Comparison of ENCODE assay signal across 15 cellular contexts in genomic region chr2:675051-675450, GRCh38. TPM values are rescaled to one million over a fixed set of nuclear protein-coding genes. Genes with fewer than 3 reads are reported as not detected.
DNase-seq lines count a peak whose midpoint lies in the region; ATAC-seq, FAIRE-seq and TF ChIP-seq lines count a peak whose summit lies in the region.
"Had no signal": no experiment of that assay in that cellular context is flagged by ENCODE, and none has a peak within 500 bp of the region (broad histone marks: within the 10 kb centered on the region; RNA-seq: fewer than 3 reads in every experiment).

No MANE protein-coding gene starts in this region.

- peak overlapping the region; percentile 23 to 100 (median 78); a peak in 20 of 22 replicates for H3K9ac ChIP-seq in BLaER1 treated with 17β-estradiol and CSF1 and Interleukin-3, amounts not matched to agents 10 nM and 100 nM

- peaks cover 0 to 9% (median 0%) of the 10 kb centered on the region in 11 experiments; a peak in 3 of 22 replicates for H3K9me3 ChIP-seq in BLaER1 treated with 17β-estradiol and CSF1 and Interleukin-3, amounts not matched to agents 10 nM and 100 nM (replicated peaks in 1 of 11)
- no peaks in the 10 kb centered on the region for H3K9me3 ChIP-seq in lung (ENCODE audit: control insufficient read depth in 2 of 2, insufficient read depth in 1 of 2, low read length in 1 of 2)
- H3K9me3 ChIP-seq: heart right ventricle, lower lobe of right lung had no signal

- no peak for DNase-seq in GM12892 (ENCODE audit: insufficient read length)
- DNase-seq in activated B cell treated with CpG ODN at 0.5 μM for 24 hours: no peak
- peak; percentile 22 for DNase-seq in lung (ENCODE audit: low spot score)
- no peak for DNase-seq in erythroblast (lab: John Stamatoyannopoulos, UW)
- no peak for DNase-seq in OCI-M2 (lab: John Stamatoyannopoulos, UW; ENCODE audit: unreplicated experiment)
- DNase-seq in NCI-H1930 (lab: John Stamatoyannopoulos, UW): no peak
- DNase-seq in Right ventricle myocardium inferior (ENCODE audit: missing footprints): no peak
- DNase-seq: activated CD4-positive, alpha-beta T cell treated with anti-CD3 and anti-CD28 coated beads, Interleukin-2, amount 50 U/mL, for 1 hour; aorta; effector CD4-positive, alpha-beta T cell; heart right ventricle; lower lobe of right lung; NCI-H1436 treated with DMSO at 0.1 percent for 48 hours; stimulated activated CD4-positive, alpha-beta T cell treated with anti-CD3 and anti-CD28 coated beads, Interleukin-4, amount 100 ng/mL, for 4 hours had no signal

- H3K4me1 ChIP-seq in BLaER1 treated with 17β-estradiol and CSF1 and Interleukin-3, amounts not matched to agents 10 nM and 100 nM: peaks cover 66 to 72% (median 70%) of the 10 kb centered on the region in 10 experiments
- H3K4me1 ChIP-seq in lung (ENCODE audit: control insufficient read depth in 2 of 2, insufficient read depth in 2 of 2, low read length in 2 of 2): peaks cover 0 to 4% of the 10 kb centered on the region in 2 donors

- TF ChIP-seq CTCF in activated B cell treated with CpG ODN at 0.5 μM for 24 hours (IDR thresholded peaks at IDR 0.05): no peak
- TF ChIP-seq CTCF in lung (IDR thresholded peaks at IDR 0.05; ENCODE audit: control extremely low read depth, extremely low read depth): no peak

- peaks cover 13 to 22% (median 17%) of the 10 kb centered on the region in 11 experiments; a peak in 17 of 22 replicates for H3K36me3 ChIP-seq in BLaER1 treated with 17β-estradiol and CSF1 and Interleukin-3, amounts not matched to agents 10 nM and 100 nM
- peaks cover 3 to 25% of the 10 kb centered on the region in 2 donors for H3K36me3 ChIP-seq in lung (ENCODE audit: control insufficient read depth in 2 of 2, insufficient read depth in 2 of 2, low read length in 2 of 2)

- peaks cover 56% of the 10 kb centered on the region for H3K36me3 Mint-ChIP-seq in activated B cell treated with CpG ODN at 0.5 μM for 24 hours (ENCODE audit: low read depth)

- H3K4me1 Mint-ChIP-seq in activated B cell treated with CpG ODN at 0.5 μM for 24 hours: peaks cover 66% of the 10 kb centered on the region

- peak overlapping the region; percentile 92 to 100 (median 94) for H3K4me2 ChIP-seq in BLaER1 treated with 17β-estradiol and CSF1 and Interleukin-3, amounts not matched to agents 10 nM and 100 nM

- peak; percentile 21 for FAIRE-seq in GM12892 (lab: Jason Lieb, UNC)

- H3K27me3 Mint-ChIP-seq in activated B cell treated with CpG ODN at 0.5 μM for 24 hours: no peaks in the 10 kb centered on the region

- POLR2A ChIA-PET in activated B cell treated with CpG ODN at 0.5 μM for 24 hours (lab: Charles Lee): no interaction called here

- H3K4me3 Mint-ChIP-seq in activated B cell treated with CpG ODN at 0.5 μM for 24 hours: peak overlapping the region; percentile 90

- H3K27ac ChIP-seq in BLaER1 treated with 17β-estradiol and CSF1 and Interleukin-3, amounts not matched to agents 10 nM and 100 nM: peak overlapping the region in 10 of 11 experiments; percentile 51 to 99 (median 91); a peak in 21 of 22 replicates
- no peak overlapping the region for H3K27ac ChIP-seq in lung (ENCODE audit: low read depth in 1 of 2, low read length in 1 of 2)
- H3K27ac ChIP-seq: heart right ventricle, lower lobe of right lung had no signal

- H3K4me3 ChIP-seq in BLaER1 treated with 17β-estradiol and CSF1 and Interleukin-3, amounts not matched to agents 10 nM and 100 nM: peak overlapping the region in 9 of 10 experiments; percentile 60 to 74 (median 65); a peak in 15 of 20 replicates
- H3K4me3 ChIP-seq in lung: no peak overlapping the region
- H3K4me3 ChIP-seq: lower lobe of right lung had no signal

- intact Hi-C loops in activated B cell treated with CpG ODN at 0.5 μM for 24 hours (cut with micrococcal nuclease) (loop anchor here (5.0 kb wide), 1 partner anchor 1937 kb away; no protein-coding TSS in a partner anchor), Right ventricle myocardium inferior (cut with DNase I) (loop anchor here (10.0 kb wide), 1 partner anchor 1380 kb away; no protein-coding TSS in a partner anchor)

- TF ChIP-seq POLR2A in GM12892 (IDR thresholded peaks at IDR 0.05; ENCODE audit: low read depth, low read length) (no peak), erythroblast (IDR thresholded peaks at IDR 0.05; ENCODE audit: low read length) (no peak)

- H4K20me1 ChIP-seq in BLaER1 treated with 17β-estradiol and CSF1 and Interleukin-3, amounts not matched to agents 10 nM and 100 nM: peaks cover 0 to 42% (median 13%) of the 10 kb centered on the region in 11 experiments; a peak in 13 of 22 replicates

- 91 to 93% methylated on average over 4 of the region's 4 CpGs for WGBS in lung, 2 donors

- H3K27ac Mint-ChIP-seq in activated B cell treated with CpG ODN at 0.5 μM for 24 hours: peak overlapping the region; percentile 8

- H3K9me3 Mint-ChIP-seq in activated B cell treated with CpG ODN at 0.5 μM for 24 hours: no peaks in the 10 kb centered on the region

- no peaks in the 10 kb centered on the region for H3K27me3 ChIP-seq in BLaER1 treated with 17β-estradiol and CSF1 and Interleukin-3, amounts not matched to agents 10 nM and 100 nM
- H3K27me3 ChIP-seq in lung (ENCODE audit: control insufficient read depth, insufficient read depth): no peaks in the 10 kb centered on the region
- H3K27me3 ChIP-seq: heart right ventricle had no signal

- CTCF ChIA-PET in activated B cell treated with CpG ODN at 0.5 μM for 24 hours (lab: Charles Lee): no interaction called here

- ATAC-seq in activated B cell treated with CpG ODN at 0.5 μM for 24 hours (ENCODE audit: low read depth) (no peak), lung (ENCODE audit: insufficient read depth, low FRiP score) (no peak), Right ventricle myocardium inferior (no peak)
- ATAC-seq: heart right ventricle, lower lobe of right lung had no signal

RNA-seq across cellular contexts. Expression of gene TMEM18, which starts 2.2 kb away (rescaled TPM):
- polyA plus RNA-seq in GM12892 (2012; ENCODE audit: missing spikeins): 23.2 TPM
- total RNA-seq in activated B cell treated with CpG ODN at 0.5 μM for 24 hours (30.8 and 34.6 TPM in 2 replicates), lung (10 to 100 TPM; 20.0 to 22.8 TPM), Right ventricle myocardium inferior (10.6 TPM)
- polyA plus RNA-seq in lung: 10 to 100 TPM; 19.5 to 36.0 TPM

Comparison
In these comparisons a context has a peak if more than half of its experiments do, and no peak if none do; other contexts are left out.
1. H3K27ac ChIP-seq: peak in BLaER1 treated with 17β-estradiol and CSF1 and Interleukin-3, amounts not matched to agents 10 nM and 100 nM (10 of 11); none in lung (0 of 2).